8 cellular contexts compared by ENCODE assay signal in the genomic region with DNA sequence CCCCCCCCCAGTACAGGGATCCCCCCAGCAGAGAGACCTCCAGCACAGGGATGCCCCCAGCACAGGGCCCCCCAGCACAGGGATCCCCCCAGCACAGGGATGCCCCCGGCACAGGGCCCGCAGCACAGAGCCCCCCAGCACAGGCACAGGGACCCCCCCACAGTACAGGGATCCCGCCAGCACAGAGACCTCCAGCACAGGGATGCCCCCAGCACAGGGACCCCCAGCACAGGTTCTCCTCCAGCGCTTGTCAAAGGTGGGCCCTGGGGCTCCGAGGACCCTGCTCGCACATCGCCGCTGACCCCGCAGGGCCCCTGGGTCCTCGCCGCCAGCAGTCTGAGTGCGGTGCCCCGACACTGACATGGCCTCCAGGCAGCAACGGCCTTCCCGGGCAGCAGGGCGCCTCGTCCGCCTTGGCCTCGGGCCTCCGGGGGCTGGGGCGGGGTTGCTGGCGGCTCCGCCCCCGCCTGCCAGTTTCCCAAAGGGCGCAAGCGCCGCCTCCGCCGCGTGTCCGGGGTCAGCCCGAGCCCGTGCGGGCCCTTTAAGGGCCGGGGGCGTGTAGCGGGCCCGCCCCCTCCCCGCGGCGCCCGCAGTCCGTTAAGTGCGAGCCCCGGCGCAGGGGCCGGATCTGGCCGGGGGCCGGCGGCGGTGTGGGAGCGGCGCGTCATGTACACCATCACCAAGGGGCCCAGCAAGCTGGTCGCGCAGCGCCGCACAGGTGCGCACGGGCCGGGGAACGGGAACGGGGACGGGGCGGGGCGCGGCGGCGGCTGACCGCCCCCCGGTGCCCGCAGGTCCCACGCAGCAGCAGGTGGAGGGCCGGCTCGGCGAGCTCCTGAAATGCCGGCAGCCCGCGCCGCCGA. TPM values are rescaled to one million over a fixed set of nuclear protein-coding genes. Genes with fewer than 3 reads are reported as not detected.
DNase-seq lines count a peak whose midpoint lies in the region; ATAC-seq and TF ChIP-seq lines count a peak whose summit lies in the region.

A gene with protein sequence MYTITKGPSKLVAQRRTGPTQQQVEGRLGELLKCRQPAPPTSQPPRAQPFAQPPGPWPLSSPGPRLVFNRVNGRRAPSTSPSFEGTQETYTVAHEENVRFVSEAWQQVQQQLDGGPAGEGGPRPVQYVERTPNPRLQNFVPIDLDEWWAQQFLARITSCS (plus strand): TSS at position 503 of the 863 bp plus-strand sequence. CDS start 164 bp downstream, at position 667.

- peak within 1 kb of the TSS; percentile 73 to 83 for H3K4me3 ChIP-seq in duodenal mucosa (ENCODE audit: low read depth in 1 of 2, low read length in 2 of 2)
- H3K4me3 ChIP-seq in lower leg skin (ENCODE audit: low read depth, poor library complexity, severe bottlenecking): peak within 1 kb of the TSS; percentile 60

- 1% methylated on average over 31 of the region's 81 CpGs; no CpG with 5 or more reads in 1 of the 2 donors for WGBS in lower leg skin, 2 donors

- peak; percentile 66 for DNase-seq in NCI-H2029 (lab: John Stamatoyannopoulos, UW)
- DNase-seq in NCI-H2029 treated with DMSO at 0.1 percent for 48 hours (lab: John Stamatoyannopoulos, UW): no peak
- DNase-seq in NCI-H510A treated with DMSO at 0.1 percent for 48 hours (lab: John Stamatoyannopoulos, UW): peak; percentile 49
- peak; percentile 68 for DNase-seq in activated CD4-positive, alpha-beta T cell treated with anti-CD3 and anti-CD28 coated beads, Interleukin-2, amount 10 ng/mL, durations not matched to agents 7 days and 5 days
- peak; percentile 62 to 95 for DNase-seq in lower leg skin (ENCODE audit: low spot score in 2 of 2)
- DNase-seq in stimulated activated CD4-positive, alpha-beta T cell treated with anti-CD3 and anti-CD28 coated beads, Interleukin-4, amount 100 ng/mL, for 4 hours: peak; percentile 67 to 78

- H3K9ac ChIP-seq in duodenal mucosa (ENCODE audit: low read depth in 1 of 2, low read length in 2 of 2): peak within 1 kb of the TSS; percentile 79 to 96

- TF ChIP-seq CTCF in lower leg skin (IDR thresholded peaks at IDR 0.05): no peak

- TF ChIP-seq POLR2A in lower leg skin (IDR thresholded peaks at IDR 0.05): no peak

- peak; percentile 33 for ATAC-seq in HG02973 (IDR thresholded peaks at IDR 0.05; ENCODE audit: unreplicated experiment)

- peaks cover 20% of the 10 kb centered on the region for H3K4me1 Mint-ChIP-seq in activated CD4-positive, alpha-beta T cell treated with anti-CD3 and anti-CD28 coated beads, Interleukin-2, amount 10 ng/mL, durations not matched to agents 7 days and 5 days

- peak within 1 kb of the TSS; percentile 84 for H3K27ac ChIP-seq in duodenal mucosa (ENCODE audit: low read depth, low read length)

- POLR2A ChIA-PET in activated CD4-positive, alpha-beta T cell treated with anti-CD3 and anti-CD28 coated beads, Interleukin-2, amount 10 ng/mL, durations not matched to agents 7 days and 5 days (lab: Charles Lee): interaction anchor here (0.5 kb wide), 1 partner anchor 1896 kb away, joined by 3 read pairs; a partner anchor contains a TSS

- H3K27ac Mint-ChIP-seq in activated CD4-positive, alpha-beta T cell treated with anti-CD3 and anti-CD28 coated beads, Interleukin-2, amount 10 ng/mL, durations not matched to agents 7 days and 5 days: peak within 1 kb of the TSS; percentile 33

- H3K9me3 ChIP-seq in duodenal mucosa (ENCODE audit: control insufficient read depth in 1 of 2, low read length in 2 of 2): no peaks in the 10 kb centered on the region

- H3K36me3 Mint-ChIP-seq in activated CD4-positive, alpha-beta T cell treated with anti-CD3 and anti-CD28 coated beads, Interleukin-2, amount 10 ng/mL, durations not matched to agents 7 days and 5 days (ENCODE audit: low read depth): no peaks in the 10 kb centered on the region

- peaks cover 3% of the 10 kb centered on the region for H3K27me3 Mint-ChIP-seq in activated CD4-positive, alpha-beta T cell treated with anti-CD3 and anti-CD28 coated beads, Interleukin-2, amount 10 ng/mL, durations not matched to agents 7 days and 5 days

- CTCF ChIA-PET in activated CD4-positive, alpha-beta T cell treated with anti-CD3 and anti-CD28 coated beads, Interleukin-2, amount 10 ng/mL, durations not matched to agents 7 days and 5 days (lab: Charles Lee): interaction anchor here (1.0 kb wide), 1 partner anchor 15 kb away, joined by 3 read pairs; no protein-coding TSS in a partner anchor

- no peaks in the 10 kb centered on the region for H3K9me3 Mint-ChIP-seq in activated CD4-positive, alpha-beta T cell treated with anti-CD3 and anti-CD28 coated beads, Interleukin-2, amount 10 ng/mL, durations not matched to agents 7 days and 5 days

- H3K4me1 ChIP-seq in duodenal mucosa (ENCODE audit: control insufficient read depth in 1 of 2, insufficient read depth in 2 of 2, low read length in 2 of 2): peaks cover 37 to 46% of the 10 kb centered on the region in 2 donors

- no peaks in the 10 kb centered on the region for H3K27me3 ChIP-seq in duodenal mucosa (ENCODE audit: control insufficient read depth in 1 of 2, insufficient read depth in 2 of 2, low read length in 2 of 2)

- intact Hi-C loops in lower leg skin (cut with DNase I; ENCODE audit: low total_unique reads): no loop called here

- H3K36me3 ChIP-seq in duodenal mucosa (ENCODE audit: control insufficient read depth in 1 of 2, insufficient read depth in 2 of 2, low read length in 2 of 2): no peaks in the 10 kb centered on the region

- H3K4me3 Mint-ChIP-seq in activated CD4-positive, alpha-beta T cell treated with anti-CD3 and anti-CD28 coated beads, Interleukin-2, amount 10 ng/mL, durations not matched to agents 7 days and 5 days: peak within 1 kb of the TSS; percentile 67

RNA-seq across cellular contexts. Expression of the gene that starts here (rescaled TPM):
- 10 to 100 TPM; 17.3 to 20.2 TPM for total RNA-seq in activated CD4-positive, alpha-beta T cell treated with anti-CD3 and anti-CD28 coated beads, Interleukin-2, amount 10 ng/mL, durations not matched to agents 7 days and 5 days
- total RNA-seq in lower leg skin: 10 to 100 TPM; 10.5 to 31.3 (median 23.2) TPM
